In genomic region chr6:105137388-105137787, GRCh38 we compare ENCODE assay signal across 9 cellular contexts. TPM values are rescaled to one million over a fixed set of nuclear protein-coding genes. Genes with fewer than 3 reads are reported as not detected.
DNase-seq lines count a peak whose midpoint lies in the region; ATAC-seq and TF ChIP-seq lines count a peak whose summit lies in the region.
"Had no signal": no experiment of that assay in that cellular context is flagged by ENCODE, and none has a peak within 500 bp of the region (broad histone marks: within the 10 kb centered on the region; RNA-seq: fewer than 3 reads in every experiment).

No MANE protein-coding gene starts in this region.

- H3K27ac ChIP-seq in right atrium auricular region (peak overlapping the region; percentile 94 to 98), gastrocnemius medialis (peak overlapping the region; percentile 95 to 97 (median 96))
- H3K27ac ChIP-seq: 22Rv1 had no signal

- H3K4me1 Mint-ChIP-seq in activated CD4-positive, alpha-beta memory T cell treated with anti-CD3 and anti-CD28 coated beads for 36 hours (ENCODE audit: low read depth) = peaks cover 9% of the 10 kb centered on the region

- H3K27me3 ChIP-seq in right atrium auricular region (no peaks in the 10 kb centered on the region), gastrocnemius medialis (no peaks in the 10 kb centered on the region)

- H3K9me3 ChIP-seq in right atrium auricular region = no peaks in the 10 kb centered on the region
- H3K9me3 ChIP-seq in gastrocnemius medialis = no peaks in the 10 kb centered on the region

- peak overlapping the region; percentile 87 to 97 for H3K4me3 ChIP-seq in right atrium auricular region
- H3K4me3 ChIP-seq in gastrocnemius medialis = peak overlapping the region; percentile 81 to 86 (median 84)

- TF ChIP-seq POLR2A in gastrocnemius medialis (IDR thresholded peaks at IDR 0.05) = no peak

- no peaks in the 10 kb centered on the region for H3K36me3 ChIP-seq in right atrium auricular region
- H3K36me3 ChIP-seq in gastrocnemius medialis = peaks cover 0 to 9% of the 10 kb centered on the region in 2 donors

- intact Hi-C loops in activated CD4-positive, alpha-beta memory T cell treated with anti-CD3 and anti-CD28 coated beads for 36 hours (cut with micrococcal nuclease) = no loop called here
- intact Hi-C loops in gastrocnemius medialis (cut with DNase I; ENCODE audit: low total_unique reads) = loop anchor here (1.0 to 10.0 kb wide), 6 partner anchors 23 to 1897 kb away; partner anchors contain the start of gene PREP

- peaks cover 48% of the 10 kb centered on the region for H3K27me3 Mint-ChIP-seq in activated CD4-positive, alpha-beta memory T cell treated with anti-CD3 and anti-CD28 coated beads for 36 hours

- H3K9me3 Mint-ChIP-seq in activated CD4-positive, alpha-beta memory T cell treated with anti-CD3 and anti-CD28 coated beads for 36 hours = no peaks in the 10 kb centered on the region

- CTCF ChIA-PET in activated CD4-positive, alpha-beta memory T cell treated with anti-CD3 and anti-CD28 coated beads for 36 hours (lab: Charles Lee) = no interaction called here

- TF ChIP-seq CTCF in right atrium auricular region (IDR thresholded peaks at IDR 0.05) = no peak
- TF ChIP-seq CTCF in gastrocnemius medialis (IDR thresholded peaks at IDR 0.05 in 4 of 5, conservative IDR thresholded peaks at IDR 0.05 in 1 of 5) = no peak

- H3K27ac Mint-ChIP-seq in activated CD4-positive, alpha-beta memory T cell treated with anti-CD3 and anti-CD28 coated beads for 36 hours = no peak overlapping the region

- DNase-seq in DMS53 (lab: John Stamatoyannopoulos, UW) (peak; percentile 51), DMS53 treated with DMSO at 0.1 percent for 48 hours (lab: John Stamatoyannopoulos, UW; ENCODE audit: unreplicated experiment) (no peak), right atrium auricular region (ENCODE audit: low spot score) (no peak), gastrocnemius medialis (peak; percentile 7 to 23), 8988T (no peak), kidney tubule cell (ENCODE audit: low spot score) (no peak)
- no peak for DNase-seq in activated CD4-positive, alpha-beta memory T cell treated with anti-CD3 and anti-CD28 coated beads for 36 hours

- in situ Hi-C loops in gastrocnemius medialis (cut with MboI; ENCODE audit: low sequenced_read_pairs in 4 of 4) = no loop called here

- no peaks in the 10 kb centered on the region for H3K36me3 Mint-ChIP-seq in activated CD4-positive, alpha-beta memory T cell treated with anti-CD3 and anti-CD28 coated beads for 36 hours

- POLR2A ChIA-PET in activated CD4-positive, alpha-beta memory T cell treated with anti-CD3 and anti-CD28 coated beads for 36 hours (lab: Charles Lee) = no interaction called here

- H3K4me1 ChIP-seq in right atrium auricular region = no peaks in the 10 kb centered on the region
- H3K4me1 ChIP-seq in gastrocnemius medialis = peaks cover 22 to 33% of the 10 kb centered on the region in 2 donors

- ATAC-seq in gastrocnemius medialis (peak; percentile 11 to 16), HG03175 (IDR thresholded peaks at IDR 0.05; ENCODE audit: unreplicated experiment) (no peak)

- H3K4me3 Mint-ChIP-seq in activated CD4-positive, alpha-beta memory T cell treated with anti-CD3 and anti-CD28 coated beads for 36 hours = peak overlapping the region; percentile 61

RNA-seq across cellular contexts. Expression of gene POPDC3, which starts 42.4 kb away (rescaled TPM):
- not detected for total RNA-seq in activated CD4-positive, alpha-beta memory T cell treated with anti-CD3 and anti-CD28 coated beads for 36 hours
- total RNA-seq in right atrium auricular region = 10 to 100 TPM; 39.3 to 57.6 TPM
- total RNA-seq in gastrocnemius medialis = 100 to 1,000 TPM; 105 to 218 (median 179) TPM

Comparison
In these comparisons a context has a peak if more than half of its experiments do, and no peak if none do; other contexts are left out.
1. DNase-seq: peak in DMS53 (single experiment) and gastrocnemius medialis (2 of 2); none in DMS53 treated with DMSO at 0.1 percent for 48 hours (single experiment), activated CD4-positive, alpha-beta memory T cell treated with anti-CD3 and anti-CD28 coated beads for 36 hours (single experiment), right atrium auricular region (single experiment), 8988T (single experiment) and kidney tubule cell (single experiment).
2. RNA of gene POPDC3, which starts 42.4 kb away (total RNA-seq): 105 to 218 TPM in gastrocnemius medialis and 39.3 to 57.6 TPM in right atrium auricular region; not detected in activated CD4-positive, alpha-beta memory T cell treated with anti-CD3 and anti-CD28 coated beads for 36 hours; every median in the first group is over 10 times any median in the second.